In genomic region chr14:39766397-39767000, GRCh38 we compare ENCODE assay signal across 19 cellular contexts.
"Had no signal": no experiment of that assay in that cellular context is flagged by ENCODE, and none has a peak within 500 bp of the region (broad histone marks: within the 10 kb centered on the region; RNA-seq: fewer than 3 reads in every experiment).

No MANE protein-coding gene starts in this region.

- H2AFZ ChIP-seq: parathyroid adenoma had no signal

- H3K4me1 Mint-ChIP-seq: mesothelial cell of epicardium, nephron had no signal

- H3K36me3 ChIP-seq: sigmoid colon, thoracic aorta, upper lobe of right lung had no signal

- H3K9me3 Mint-ChIP-seq: activated naive CD4-positive, alpha-beta T cell treated with anti-CD3 and anti-CD28 coated beads for 36 hours; activated T-cell treated with anti-CD3 and anti-CD28 coated beads, Interleukin-2, amount 50 U/mL, for 4 hours; mesothelial cell of epicardium; nephron had no signal

- H3K4me1 ChIP-seq: body of pancreas, parathyroid adenoma, sigmoid colon, upper lobe of right lung had no signal

- H3K79me2 ChIP-seq: parathyroid adenoma had no signal

- FAIRE-seq: keratinocyte had no signal

- ATAC-seq: activated T-cell treated with anti-CD3 and anti-CD28 coated beads, Interleukin-2, amount 50 U/mL, for 4 hours; body of pancreas; effector memory CD8-positive, alpha-beta T cell; left lobe of liver; stimulated activated effector memory CD8-positive, alpha-beta T cell treated with anti-CD3 and anti-CD28 coated beads, Interleukin-12 subunit alpha, Interleukin-12 subunit beta, amount 100 ng/mL, for 72 hours; upper lobe of right lung had no signal

- H3K4me3 ChIP-seq: body of pancreas, lung, sigmoid colon, thoracic aorta, upper lobe of right lung had no signal

- H3K9ac ChIP-seq: parathyroid adenoma had no signal

- H3K27ac ChIP-seq: body of pancreas, parathyroid adenoma, sigmoid colon, thoracic aorta, upper lobe of right lung had no signal

- H3K4me3 Mint-ChIP-seq: activated naive CD4-positive, alpha-beta T cell treated with anti-CD3 and anti-CD28 coated beads for 36 hours; activated T-cell treated with anti-CD3 and anti-CD28 coated beads, Interleukin-2, amount 50 U/mL, for 4 hours; effector memory CD8-positive, alpha-beta T cell; mesothelial cell of epicardium; nephron; stimulated activated effector memory CD8-positive, alpha-beta T cell treated with anti-CD3 and anti-CD28 coated beads, Interleukin-12 subunit alpha, Interleukin-12 subunit beta, amount 100 ng/mL, for 72 hours had no signal

- H3K27me3 Mint-ChIP-seq: effector memory CD8-positive, alpha-beta T cell had no signal

- H3K36me3 Mint-ChIP-seq: mesothelial cell of epicardium; stimulated activated effector memory CD8-positive, alpha-beta T cell treated with anti-CD3 and anti-CD28 coated beads, Interleukin-12 subunit alpha, Interleukin-12 subunit beta, amount 100 ng/mL, for 72 hours had no signal

- H3K9me3 ChIP-seq: body of pancreas, sigmoid colon, thoracic aorta, upper lobe of right lung had no signal

- H3K27me3 ChIP-seq: body of pancreas, sigmoid colon, upper lobe of right lung had no signal

- DNase-seq: activated CD4-positive, alpha-beta T cell treated with anti-CD3 and anti-CD28 coated beads, Interleukin-2, amount 50 U/mL, for 1 hour; activated CD4-positive, CD25-positive, alpha-beta regulatory T cell treated with anti-CD3 and anti-CD28 coated beads, Interleukin-2, amount 50 U/mL, for 72 hours; activated CD8-positive, alpha-beta memory T cell treated with anti-CD3 and anti-CD28 coated beads, Interleukin-2, amount 50 U/mL, for 4 hours; activated naive CD4-positive, alpha-beta T cell treated with anti-CD3 and anti-CD28 coated beads for 36 hours; activated T-cell treated with anti-CD3 and anti-CD28 coated beads, Interleukin-2, amount 50 U/mL, for 4 hours; body of pancreas; caudate nucleus; effector memory CD8-positive, alpha-beta T cell; sigmoid colon; stimulated activated CD4-positive, alpha-beta T cell treated with anti-CD3 and anti-CD28 coated beads, Interleukin-4, amount 100 ng/mL, for 24 hours; upper lobe of right lung had no signal

- H3K27ac Mint-ChIP-seq: activated naive CD4-positive, alpha-beta T cell treated with anti-CD3 and anti-CD28 coated beads for 36 hours; effector memory CD8-positive, alpha-beta T cell; mesothelial cell of epicardium; nephron; stimulated activated effector memory CD8-positive, alpha-beta T cell treated with anti-CD3 and anti-CD28 coated beads, Interleukin-12 subunit alpha, Interleukin-12 subunit beta, amount 100 ng/mL, for 72 hours had no signal
